ENCODE assay signal across 1 cellular context in the genomic region with DNA sequence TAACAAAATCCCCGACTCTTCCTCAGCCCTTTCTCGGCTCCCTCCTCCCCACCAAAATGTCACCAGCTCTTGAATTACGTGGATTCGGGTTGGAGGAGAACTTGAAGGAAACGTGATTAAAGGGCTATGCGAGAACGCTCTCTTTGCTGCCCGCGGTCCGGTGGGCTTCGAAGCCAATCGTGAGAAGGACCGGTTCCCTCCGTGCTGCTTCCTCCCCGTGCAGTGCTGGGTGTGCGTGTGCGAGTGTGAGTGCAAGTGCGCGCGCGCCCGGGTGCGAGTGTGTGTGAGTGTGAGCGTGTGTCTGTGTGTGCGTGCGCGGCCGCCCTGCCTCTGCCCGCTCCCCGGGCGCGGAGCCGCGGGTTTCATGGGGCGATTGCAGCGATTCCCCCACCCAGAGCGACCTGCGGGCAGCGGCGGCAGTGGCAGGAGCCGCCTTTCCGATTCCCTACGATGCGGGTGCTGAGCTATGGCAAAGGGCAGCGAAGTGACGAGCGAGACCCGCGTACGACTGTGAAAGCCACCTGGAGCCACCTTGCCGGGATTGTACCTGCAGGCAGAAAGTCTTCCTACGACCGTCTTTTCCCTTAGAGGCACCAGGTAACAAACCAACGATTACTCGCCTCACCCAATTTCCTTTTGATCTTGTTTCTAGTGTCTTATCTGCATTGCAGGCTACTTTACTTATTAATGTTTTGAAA.
TF ChIP-seq lines count a peak whose summit lies in the region.

No MANE protein-coding gene starts in this region.

TF ChIP-seq in H1, 55 proteins besides CTCF, POLR2A, EP300 and RAD21 (continued from another document):
- TF ChIP-seq HDAC2 (IDR thresholded peaks at IDR 0.05; ENCODE audit: borderline replicate concordance in 1 of 2, low read depth in 2 of 2, low read length in 2 of 2) (peak in 1 of 2 experiments; percentile 88; a peak in 2 of 4 replicates), CTBP2 (IDR thresholded peaks at IDR 0.05; ENCODE audit: borderline replicate concordance, insufficient read depth, insufficient read length, low read length) (peak; percentile 97), RFX5 (IDR thresholded peaks at IDR 0.05; ENCODE audit: borderline replicate concordance, low read depth, low read length) (no peak), PHF8 (conservative IDR thresholded peaks at IDR 0.05; ENCODE audit: low read depth, low read length) (no peak), KDM5A (IDR thresholded peaks at IDR 0.05; ENCODE audit: low read length) (no peak), BCL11A (IDR thresholded peaks at IDR 0.05; ENCODE audit: low read depth in 2 of 2, low read length in 2 of 2) (no peak), SUZ12 (IDR thresholded peaks at IDR 0.05; ENCODE audit: low read length) (peak; percentile 83), BACH1 (IDR thresholded peaks at IDR 0.05; ENCODE audit: low read length) (no peak; the same call in 1 of the 2 replicates), EZH2 (IDR thresholded peaks at IDR 0.05; ENCODE audit: low read depth, low read length, severe bottlenecking) (peak; percentile 53), SIX5 (IDR thresholded peaks at IDR 0.05; ENCODE audit: low read depth, low read length) (no peak)
- TF ChIP-seq, protein P1, sequence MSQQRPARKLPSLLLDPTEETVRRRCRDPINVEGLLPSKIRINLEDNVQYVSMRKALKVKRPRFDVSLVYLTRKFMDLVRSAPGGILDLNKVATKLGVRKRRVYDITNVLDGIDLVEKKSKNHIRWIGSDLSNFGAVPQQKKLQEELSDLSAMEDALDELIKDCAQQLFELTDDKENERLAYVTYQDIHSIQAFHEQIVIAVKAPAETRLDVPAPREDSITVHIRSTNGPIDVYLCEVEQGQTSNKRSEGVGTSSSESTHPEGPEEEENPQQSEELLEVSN (IDR thresholded peaks at IDR 0.05): peak; percentile 50; the same call in 1 of the 2 replicates
